Comparison of ENCODE assay signal across 14 cellular contexts in genomic region chr16:50121278-50121677, GRCh38. TPM values are rescaled to one million over a fixed set of nuclear protein-coding genes. Genes with fewer than 3 reads are reported as not detected.
DNase-seq lines count a peak whose midpoint lies in the region; ATAC-seq lines count a peak whose summit lies in the region.
"Had no signal": no experiment of that assay in that cellular context is flagged by ENCODE, and none has a peak within 500 bp of the region (broad histone marks: within the 10 kb centered on the region; RNA-seq: fewer than 3 reads in every experiment).

No MANE protein-coding gene starts in this region.

- H3K9me3 Mint-ChIP-seq in activated T-helper 1 cell treated with anti-CD3 and anti-CD28 coated beads, Interleukin-12 subunit alpha, Interleukin-12 subunit beta, Interleukin-2, Interleukin-4 antibody, amounts not matched to agents 30 ng/mL and 10 ng/mL and 1 ng/mL, durations not matched to agents 14 hours and 24 hours and 36 hours = peaks cover 5% of the 10 kb centered on the region

- H3K36me3 Mint-ChIP-seq in activated T-helper 1 cell treated with anti-CD3 and anti-CD28 coated beads, Interleukin-12 subunit alpha, Interleukin-12 subunit beta, Interleukin-2, Interleukin-4 antibody, amounts not matched to agents 30 ng/mL and 10 ng/mL and 1 ng/mL, durations not matched to agents 14 hours and 24 hours and 36 hours (ENCODE audit: low read depth) = peaks cover 4% of the 10 kb centered on the region
- H3K36me3 Mint-ChIP-seq: naive B cell had no signal

- intact Hi-C loops in activated T-helper 1 cell treated with anti-CD3 and anti-CD28 coated beads, Interleukin-12 subunit alpha, Interleukin-12 subunit beta, Interleukin-2, Interleukin-4 antibody, amounts not matched to agents 30 ng/mL and 10 ng/mL and 1 ng/mL, durations not matched to agents 14 hours and 24 hours and 36 hours (cut with micrococcal nuclease) = loop anchor here (1.0 kb wide), 2 partner anchors 19 to 31 kb away; no protein-coding TSS in a partner anchor

- no peak for DNase-seq in activated T-helper 1 cell treated with anti-CD3 and anti-CD28 coated beads, Interleukin-12 subunit alpha, Interleukin-12 subunit beta, Interleukin-2, Interleukin-4 antibody, amounts not matched to agents 30 ng/mL and 10 ng/mL and 1 ng/mL, durations not matched to agents 14 hours and 24 hours and 36 hours (ENCODE audit: low spot score)
- DNase-seq in NCI-H2227 (lab: John Stamatoyannopoulos, UW; ENCODE audit: unreplicated experiment) (no peak), occipital lobe (lab: John Stamatoyannopoulos, UW) (no peak), NAMALWA (ENCODE audit: low spot score) (no peak), MV-4-11 (lab: John Stamatoyannopoulos, UW) (no peak)
- DNase-seq: activated CD4-positive, CD25-positive, alpha-beta regulatory T cell; brain microvascular endothelial cell; Caco-2; naive B cell; NCI-H187; stomach had no signal

- ATAC-seq in GM18498 (IDR thresholded peaks at IDR 0.05; ENCODE audit: unreplicated experiment) = peak; percentile 54
- ATAC-seq in GM19452 (IDR thresholded peaks at IDR 0.05; ENCODE audit: unreplicated experiment) = peak; percentile 42
- ATAC-seq in HG03159 (IDR thresholded peaks at IDR 0.05; ENCODE audit: unreplicated experiment) = peak; percentile 62

- H3K27me3 Mint-ChIP-seq in activated T-helper 1 cell treated with anti-CD3 and anti-CD28 coated beads, Interleukin-12 subunit alpha, Interleukin-12 subunit beta, Interleukin-2, Interleukin-4 antibody, amounts not matched to agents 30 ng/mL and 10 ng/mL and 1 ng/mL, durations not matched to agents 14 hours and 24 hours and 36 hours (ENCODE audit: insufficient read depth) = no peaks in the 10 kb centered on the region

- peaks cover 55% of the 10 kb centered on the region for H3K4me1 Mint-ChIP-seq in activated T-helper 1 cell treated with anti-CD3 and anti-CD28 coated beads, Interleukin-12 subunit alpha, Interleukin-12 subunit beta, Interleukin-2, Interleukin-4 antibody, amounts not matched to agents 30 ng/mL and 10 ng/mL and 1 ng/mL, durations not matched to agents 14 hours and 24 hours and 36 hours (ENCODE audit: low read depth)
- H3K4me1 Mint-ChIP-seq: naive B cell had no signal

- H3K27ac Mint-ChIP-seq in activated T-helper 1 cell treated with anti-CD3 and anti-CD28 coated beads, Interleukin-12 subunit alpha, Interleukin-12 subunit beta, Interleukin-2, Interleukin-4 antibody, amounts not matched to agents 30 ng/mL and 10 ng/mL and 1 ng/mL, durations not matched to agents 14 hours and 24 hours and 36 hours = peak overlapping the region; percentile 85
- H3K27ac Mint-ChIP-seq: naive B cell had no signal

- H3K4me3 Mint-ChIP-seq in activated T-helper 1 cell treated with anti-CD3 and anti-CD28 coated beads, Interleukin-12 subunit alpha, Interleukin-12 subunit beta, Interleukin-2, Interleukin-4 antibody, amounts not matched to agents 30 ng/mL and 10 ng/mL and 1 ng/mL, durations not matched to agents 14 hours and 24 hours and 36 hours = peak overlapping the region; percentile 48
- H3K4me3 Mint-ChIP-seq: naive B cell had no signal

RNA-seq across cellular contexts. Expression of gene TENT4B, which starts 31.8 kb away (rescaled TPM):
- total RNA-seq in activated T-helper 1 cell treated with anti-CD3 and anti-CD28 coated beads, Interleukin-12 subunit alpha, Interleukin-12 subunit beta, Interleukin-2, Interleukin-4 antibody, amounts not matched to agents 30 ng/mL and 10 ng/mL and 1 ng/mL, durations not matched to agents 14 hours and 24 hours and 36 hours = 19.8 and 20.0 TPM in 2 replicates
- total RNA-seq in occipital lobe = 31.4 TPM

RNA-seq across cellular contexts. Expression of gene HEATR3, which starts 55.5 kb away (rescaled TPM):
- total RNA-seq in activated T-helper 1 cell treated with anti-CD3 and anti-CD28 coated beads, Interleukin-12 subunit alpha, Interleukin-12 subunit beta, Interleukin-2, Interleukin-4 antibody, amounts not matched to agents 30 ng/mL and 10 ng/mL and 1 ng/mL, durations not matched to agents 14 hours and 24 hours and 36 hours = 29.1 and 30.7 TPM in 2 replicates
- 35.2 TPM for total RNA-seq in occipital lobe
